21 cellular contexts compared by ENCODE assay signal in the genomic region with DNA sequence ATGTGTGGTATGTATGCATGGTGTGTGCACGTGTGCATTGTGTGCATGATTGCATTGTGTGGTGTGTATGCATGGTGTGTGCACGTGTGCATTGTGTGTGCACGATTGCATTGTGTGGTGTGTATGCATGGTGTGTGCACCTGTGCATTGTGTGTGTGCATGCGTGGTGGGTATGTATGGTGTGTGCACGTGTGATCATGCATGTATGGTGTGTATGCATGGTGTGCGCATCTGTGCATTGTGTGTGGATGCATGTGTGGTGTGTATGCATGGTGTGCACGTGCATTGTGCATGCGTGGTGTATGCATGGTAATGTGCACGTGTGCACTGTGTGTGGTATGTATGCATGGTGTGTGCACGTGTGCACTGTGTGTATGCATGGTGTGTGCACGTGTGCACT. TPM values are rescaled to one million over a fixed set of nuclear protein-coding genes. Genes with fewer than 3 reads are reported as not detected.
DNase-seq lines count a peak whose midpoint lies in the region; ATAC-seq and TF ChIP-seq lines count a peak whose summit lies in the region.
"Had no signal": no experiment of that assay in that cellular context is flagged by ENCODE, and none has a peak within 500 bp of the region (broad histone marks: within the 10 kb centered on the region; RNA-seq: fewer than 3 reads in every experiment).

No MANE protein-coding gene starts in this region.

- H3K4me1 ChIP-seq in upper lobe of right lung (no peaks in the 10 kb centered on the region), transverse colon (no peaks in the 10 kb centered on the region)
- H3K4me1 ChIP-seq: BLaER1 treated with 17β-estradiol and CSF1 and Interleukin-3, amounts not matched to agents 10 nM and 100 nM; Caco-2 had no signal

- WGBS in transverse colon (ENCODE audit: low coverage in 1 of 2), 2 donors: 93% methylated on average over 5 to 11 of the region's 11 CpGs

- peaks cover 4% of the 10 kb centered on the region for H3K9me3 Mint-ChIP-seq in activated naive CD8-positive, alpha-beta T cell treated with anti-CD3 and anti-CD28 coated beads, Interleukin-2, amount 10 ng/mL, durations not matched to agents 7 days and 5 days
- H3K9me3 Mint-ChIP-seq in activated naive CD8-positive, alpha-beta T cell treated with anti-CD3 and anti-CD28 coated beads, Interleukin-2, amount 50 U/mL, for 24 hours: peaks cover 8% of the 10 kb centered on the region

- H3K27ac ChIP-seq in upper lobe of right lung: no peak overlapping the region
- H3K27ac ChIP-seq in transverse colon: no peak overlapping the region
- H3K27ac ChIP-seq: 22Rv1; BLaER1 treated with 17β-estradiol and CSF1 and Interleukin-3, amounts not matched to agents 10 nM and 100 nM had no signal

- in situ Hi-C loops in transverse colon (cut with MboI; ENCODE audit: low pct_ligation_motif_present in 1 of 4, low pct_unique_long_range_greater_than_20kb in 1 of 4, low sequenced_read_pairs in 3 of 4): no loop called here

- H3K4me3 ChIP-seq in upper lobe of right lung: no peak overlapping the region
- H3K4me3 ChIP-seq in transverse colon: no peak overlapping the region
- H3K4me3 ChIP-seq: BLaER1 treated with 17β-estradiol and CSF1 and Interleukin-3, amounts not matched to agents 10 nM and 100 nM had no signal

- intact Hi-C loops in upper lobe of right lung (cut with DNase I): no loop called here
- intact Hi-C loops in transverse colon (cut with DNase I; ENCODE audit: low total_unique reads): no loop called here

- H3K4me3 Mint-ChIP-seq in activated naive CD8-positive, alpha-beta T cell treated with anti-CD3 and anti-CD28 coated beads, Interleukin-2, amount 10 ng/mL, durations not matched to agents 7 days and 5 days: no peak overlapping the region
- no peak overlapping the region for H3K4me3 Mint-ChIP-seq in activated naive CD8-positive, alpha-beta T cell treated with anti-CD3 and anti-CD28 coated beads, Interleukin-2, amount 50 U/mL, for 24 hours
- H3K4me3 Mint-ChIP-seq: CD4-positive, alpha-beta memory T cell; T-cell had no signal

- H3K36me3 Mint-ChIP-seq in activated naive CD8-positive, alpha-beta T cell treated with anti-CD3 and anti-CD28 coated beads, Interleukin-2, amount 10 ng/mL, durations not matched to agents 7 days and 5 days: peaks cover 47% of the 10 kb centered on the region
- H3K36me3 Mint-ChIP-seq in activated naive CD8-positive, alpha-beta T cell treated with anti-CD3 and anti-CD28 coated beads, Interleukin-2, amount 50 U/mL, for 24 hours (ENCODE audit: low read depth): peaks cover 32% of the 10 kb centered on the region

- H3K27ac Mint-ChIP-seq in activated naive CD8-positive, alpha-beta T cell treated with anti-CD3 and anti-CD28 coated beads, Interleukin-2, amount 10 ng/mL, durations not matched to agents 7 days and 5 days: no peak overlapping the region
- no peak overlapping the region for H3K27ac Mint-ChIP-seq in activated naive CD8-positive, alpha-beta T cell treated with anti-CD3 and anti-CD28 coated beads, Interleukin-2, amount 50 U/mL, for 24 hours
- H3K27ac Mint-ChIP-seq: T-cell had no signal

- TF ChIP-seq CTCF in upper lobe of right lung (IDR thresholded peaks at IDR 0.05) (no peak), transverse colon (IDR thresholded peaks at IDR 0.05) (no peak)

- no peaks in the 10 kb centered on the region for H3K27me3 ChIP-seq in upper lobe of right lung
- no peaks in the 10 kb centered on the region for H3K27me3 ChIP-seq in transverse colon
- H3K27me3 ChIP-seq: BLaER1 treated with 17β-estradiol and CSF1 and Interleukin-3, amounts not matched to agents 10 nM and 100 nM had no signal

- H3K36me3 ChIP-seq in upper lobe of right lung (peaks cover 42% of the 10 kb centered on the region), transverse colon (peaks cover 0 to 16% (median 7%) of the 10 kb centered on the region in 4 donors)

- POLR2A ChIA-PET in activated naive CD8-positive, alpha-beta T cell treated with anti-CD3 and anti-CD28 coated beads, Interleukin-2, amount 10 ng/mL, durations not matched to agents 7 days and 5 days (lab: Charles Lee): no interaction called here

- H3K4me1 Mint-ChIP-seq in activated naive CD8-positive, alpha-beta T cell treated with anti-CD3 and anti-CD28 coated beads, Interleukin-2, amount 10 ng/mL, durations not matched to agents 7 days and 5 days: peaks cover 3% of the 10 kb centered on the region
- no peaks in the 10 kb centered on the region for H3K4me1 Mint-ChIP-seq in activated naive CD8-positive, alpha-beta T cell treated with anti-CD3 and anti-CD28 coated beads, Interleukin-2, amount 50 U/mL, for 24 hours

- no peaks in the 10 kb centered on the region for H3K27me3 Mint-ChIP-seq in activated naive CD8-positive, alpha-beta T cell treated with anti-CD3 and anti-CD28 coated beads, Interleukin-2, amount 10 ng/mL, durations not matched to agents 7 days and 5 days
- H3K27me3 Mint-ChIP-seq in activated naive CD8-positive, alpha-beta T cell treated with anti-CD3 and anti-CD28 coated beads, Interleukin-2, amount 50 U/mL, for 24 hours: no peaks in the 10 kb centered on the region
- H3K27me3 Mint-ChIP-seq: CD4-positive, alpha-beta memory T cell; T-cell had no signal

- TF ChIP-seq POLR2A in transverse colon (IDR thresholded peaks at IDR 0.05): no peak

- H3K9me3 ChIP-seq in upper lobe of right lung: no peaks in the 10 kb centered on the region
- no peaks in the 10 kb centered on the region for H3K9me3 ChIP-seq in transverse colon
- H3K9me3 ChIP-seq: Caco-2 had no signal

- ATAC-seq in activated naive CD8-positive, alpha-beta T cell treated with anti-CD3 and anti-CD28 coated beads, Interleukin-2, amount 10 ng/mL, durations not matched to agents 7 days and 5 days (ENCODE audit: low read depth): no peak
- no peak for ATAC-seq in activated naive CD8-positive, alpha-beta T cell treated with anti-CD3 and anti-CD28 coated beads, Interleukin-2, amount 50 U/mL, for 24 hours
- ATAC-seq in esophagus mucosa: peak; percentile 35
- peak; percentile 7 for ATAC-seq in upper lobe of right lung
- ATAC-seq: Panc1, T-cell had no signal

- no peak for TF ChIP-seq EP300 in transverse colon (IDR thresholded peaks at IDR 0.05; ENCODE audit: low read depth)

- peak; percentile 10 for DNase-seq in activated naive CD8-positive, alpha-beta T cell treated with anti-CD3 and anti-CD28 coated beads, Interleukin-2, amount 10 ng/mL, durations not matched to agents 7 days and 5 days
- DNase-seq in activated naive CD8-positive, alpha-beta T cell treated with anti-CD3 and anti-CD28 coated beads, Interleukin-2, amount 50 U/mL, for 24 hours: no peak
- DNase-seq in upper lobe of right lung (peak; percentile 5), AML-193 (lab: John Stamatoyannopoulos, UW) (no peak), transverse colon (no peak)
- DNase-seq: ACHN; Caco-2; CD4-positive, alpha-beta memory T cell; DND-41; GOT3; IMR-90; NCI-H1105; NCI-H146; NCI-H2029; NCI-H345; NCI-H82 had no signal

RNA-seq across cellular contexts. Expression of a gene that starts 16.8 kb away (rescaled TPM):
- total RNA-seq in activated naive CD8-positive, alpha-beta T cell treated with anti-CD3 and anti-CD28 coated beads, Interleukin-2, amount 10 ng/mL, durations not matched to agents 7 days and 5 days: 10 to 100 TPM; 18.0 to 20.2 TPM
- total RNA-seq in esophagus mucosa (10.1 TPM), upper lobe of right lung (28.1 TPM), transverse colon (10 to 100 TPM; 10.1 to 24.4 (median 18.3) TPM)

RNA-seq across cellular contexts. Expression of a gene that starts 17.0 kb away (rescaled TPM):
- 10 to 100 TPM; 40.3 to 41.0 TPM for total RNA-seq in activated naive CD8-positive, alpha-beta T cell treated with anti-CD3 and anti-CD28 coated beads, Interleukin-2, amount 10 ng/mL, durations not matched to agents 7 days and 5 days
- 25.5 TPM for total RNA-seq in esophagus mucosa
- total RNA-seq in upper lobe of right lung: 44.2 TPM
- total RNA-seq in transverse colon: 10 to 100 TPM; 31.0 to 37.9 (median 36.4) TPM

RNA-seq across cellular contexts. Expression of a gene that starts 47.8 kb away (rescaled TPM):
- 10 to 100 TPM; 21.0 to 21.5 TPM for total RNA-seq in activated naive CD8-positive, alpha-beta T cell treated with anti-CD3 and anti-CD28 coated beads, Interleukin-2, amount 10 ng/mL, durations not matched to agents 7 days and 5 days
- 9.0 TPM for total RNA-seq in esophagus mucosa
- 11.8 TPM for total RNA-seq in upper lobe of right lung
- total RNA-seq in transverse colon: 10 to 100 TPM; 19.9 to 30.7 (median 24.9) TPM

RNA-seq across cellular contexts. Expression of a gene that starts 59.1 kb away (rescaled TPM):
- total RNA-seq in activated naive CD8-positive, alpha-beta T cell treated with anti-CD3 and anti-CD28 coated beads, Interleukin-2, amount 10 ng/mL, durations not matched to agents 7 days and 5 days: 10 to 100 TPM; 44.3 to 48.5 TPM
- total RNA-seq in esophagus mucosa (50.5 TPM), upper lobe of right lung (119 TPM), transverse colon (100 to 1,000 TPM; 115 to 290 (median 147) TPM)

Comparison
In these comparisons a context has a peak if more than half of its experiments do, and no peak if none do; other contexts are left out.
1. DNase-seq: peak in activated naive CD8-positive, alpha-beta T cell treated with anti-CD3 and anti-CD28 coated beads, Interleukin-2, amount 10 ng/mL, durations not matched to agents 7 days and 5 days (single experiment) and upper lobe of right lung (single experiment); none in activated naive CD8-positive, alpha-beta T cell treated with anti-CD3 and anti-CD28 coated beads, Interleukin-2, amount 50 U/mL, for 24 hours (single experiment), AML-193 (0 of 2) and transverse colon (single experiment).
2. ATAC-seq: peak in esophagus mucosa (single experiment) and upper lobe of right lung (single experiment); none in activated naive CD8-positive, alpha-beta T cell treated with anti-CD3 and anti-CD28 coated beads, Interleukin-2, amount 10 ng/mL, durations not matched to agents 7 days and 5 days (single experiment) and activated naive CD8-positive, alpha-beta T cell treated with anti-CD3 and anti-CD28 coated beads, Interleukin-2, amount 50 U/mL, for 24 hours (single experiment).